7 cellular contexts compared by ENCODE assay signal in genomic region chr2:68734688-68735525, GRCh38. TPM values are rescaled to one million over a fixed set of nuclear protein-coding genes. Genes with fewer than 3 reads are reported as not detected.
DNase-seq lines count a peak whose midpoint lies in the region; ATAC-seq and TF ChIP-seq lines count a peak whose summit lies in the region.

TSS of gene ARHGAP25 (plus strand) at chr2:68734811. CDS start at chr2:68735200, 389 bp downstream.

- no peaks in the 10 kb centered on the region for H3K27me3 ChIP-seq in right atrium auricular region

- peaks cover 16% of the 10 kb centered on the region for H3K4me1 Mint-ChIP-seq in nephron progenitor cell

- ATAC-seq in GM19438 (IDR thresholded peaks at IDR 0.05; ENCODE audit: low read depth, unreplicated experiment) = peak; percentile 51
- peak; percentile 54 for ATAC-seq in HG03378 (IDR thresholded peaks at IDR 0.05; ENCODE audit: unreplicated experiment)
- ATAC-seq in stimulated activated naive CD8-positive, alpha-beta T cell treated with anti-CD3 and anti-CD28 coated beads, Interleukin-15, Interleukin-2, amounts not matched to agents 100 U/mL and 50 U/mL, for 24 hours = peak; percentile 83

- no peaks in the 10 kb centered on the region for H3K9me3 Mint-ChIP-seq in nephron progenitor cell

- H3K4me3 Mint-ChIP-seq in nephron progenitor cell = no peak within 1 kb of the TSS

- no peaks in the 10 kb centered on the region for H3K36me3 Mint-ChIP-seq in nephron progenitor cell (ENCODE audit: low read depth)

- no peaks in the 10 kb centered on the region for H3K4me1 ChIP-seq in right atrium auricular region

- H3K36me3 ChIP-seq in right atrium auricular region = no peaks in the 10 kb centered on the region

- TF ChIP-seq CTCF in right atrium auricular region (IDR thresholded peaks at IDR 0.05) (no peak), nephron progenitor cell (IDR thresholded peaks at IDR 0.05) (no peak)

- H3K27ac Mint-ChIP-seq in nephron progenitor cell = no peak within 1 kb of the TSS

- H3K9me3 ChIP-seq in right atrium auricular region = no peaks in the 10 kb centered on the region

- H3K4me3 ChIP-seq in right atrium auricular region = no peak within 1 kb of the TSS

- H3K27me3 Mint-ChIP-seq in nephron progenitor cell (ENCODE audit: low read depth, poor library complexity) = peaks cover 7% of the 10 kb centered on the region

- DNase-seq in activated CD4-positive, alpha-beta T cell treated with anti-CD3 and anti-CD28 coated beads, Interleukin-2, amount 50 U/mL, for 4 hours = peak; percentile 51 to 56
- DNase-seq in right atrium auricular region (ENCODE audit: low spot score) (no peak), NCI-H187 (lab: John Stamatoyannopoulos, UW) (no peak), nephron progenitor cell (no peak)
- peak; percentile 68 for DNase-seq in stimulated activated naive CD8-positive, alpha-beta T cell treated with anti-CD3 and anti-CD28 coated beads, Interleukin-15, Interleukin-2, amounts not matched to agents 100 U/mL and 50 U/mL, for 24 hours

- H3K27ac ChIP-seq in right atrium auricular region = peak within 1 kb of the TSS; percentile 9 to 37

RNA-seq across cellular contexts. Expression of gene ARHGAP25, which starts in this region (rescaled TPM):
- 10 to 100 TPM in 1 of 2 donors, 1 to 10 TPM in 1; 4.2 to 12.8 TPM for total RNA-seq in right atrium auricular region

Comparison
In these comparisons a context has a peak if more than half of its experiments do, and no peak if none do; other contexts are left out.
1. DNase-seq: peak in activated CD4-positive, alpha-beta T cell treated with anti-CD3 and anti-CD28 coated beads, Interleukin-2, amount 50 U/mL, for 4 hours (2 of 2) and stimulated activated naive CD8-positive, alpha-beta T cell treated with anti-CD3 and anti-CD28 coated beads, Interleukin-15, Interleukin-2, amounts not matched to agents 100 U/mL and 50 U/mL, for 24 hours (single experiment); none in right atrium auricular region (single experiment), NCI-H187 (0 of 2) and nephron progenitor cell (single experiment).
2. Peak in every context shown above with its lines, with median percentiles within 50 percentile points of each other: ATAC-seq.